Comparison of ENCODE assay signal across 24 cellular contexts in genomic region chr1:177360791-177361190, GRCh38.
"Had no signal": no experiment of that assay in that cellular context is flagged by ENCODE, and none has a peak within 500 bp of the region (broad histone marks: within the 10 kb centered on the region; RNA-seq: fewer than 3 reads in every experiment).

No MANE protein-coding gene starts in this region.

- H3K27me3 ChIP-seq: pancreas, spleen, tibial nerve, upper lobe of left lung, vagina had no signal

- H3K9me3 ChIP-seq: left ventricle myocardium inferior, pancreas, prostate gland, spleen, tibial nerve, upper lobe of left lung, vagina had no signal

- H3K36me3 ChIP-seq: left ventricle myocardium inferior, pancreas, prostate gland, spleen, tibial nerve, upper lobe of left lung, vagina had no signal

- FAIRE-seq: islet of Langerhans, kidney, pancreas had no signal

- ATAC-seq: naive thymus-derived CD4-positive, alpha-beta T cell; natural killer cell treated with Interleukin-12 subunit alpha and Interleukin-12 subunit beta and Interleukin-15 and Interleukin-18, amount 100 ng/mL, for 72 hours; pancreas; right cardiac atrium; sciatic nerve; stimulated activated effector memory CD8-positive, alpha-beta T cell treated with anti-CD3 and anti-CD28 coated beads, Interleukin-12 subunit alpha, Interleukin-12 subunit beta, amount 100 ng/mL, for 72 hours had no signal

- DNase-seq: hypothalamus; immature natural killer cell; kidney; left ventricle myocardium inferior; mesendoderm; naive thymus-derived CD4-positive, alpha-beta T cell; pancreas; posterior cingulate gyrus; retina; right cardiac atrium; spleen; stimulated activated CD4-positive, alpha-beta T cell treated with anti-CD3 and anti-CD28 coated beads, Interleukin-4, amount 100 ng/mL, for 24 hours; stimulated activated naive CD4-positive, alpha-beta T cell; substantia nigra; upper lobe of left lung had no signal

- H3K4me3 ChIP-seq: left ventricle myocardium inferior, lung, pancreas, prostate gland, skin epidermis, spleen, tibial nerve, upper lobe of left lung, vagina had no signal

- H3K4me1 ChIP-seq: left ventricle myocardium inferior, pancreas, prostate gland, spleen, tibial nerve, upper lobe of left lung, vagina had no signal

- H3K27ac ChIP-seq: left ventricle myocardium inferior, pancreas, prostate gland, skin epidermis, spleen, tibial nerve, upper lobe of left lung, vagina had no signal
